In genomic region chr13:112428704-112429103, GRCh38 we compare ENCODE assay signal across 33 cellular contexts. TPM values are rescaled to one million over a fixed set of nuclear protein-coding genes. Genes with fewer than 3 reads are reported as not detected.
"Had no signal": no experiment of that assay in that cellular context is flagged by ENCODE, and none has a peak within 500 bp of the region (broad histone marks: within the 10 kb centered on the region; RNA-seq: fewer than 3 reads in every experiment).

No MANE protein-coding gene starts in this region.

- H3K4me1 ChIP-seq: colonic mucosa, esophagus squamous epithelium, gastrocnemius medialis, heart right ventricle, left lung, lower lobe of right lung had no signal

- H3K4me3 Mint-ChIP-seq: dendritic cell treated with granulocyte-macrophage colony-stimulating factor and Interleukin-4, amounts not matched to agents 40 ng/mL and 50 ng/mL, for 4 days; effector memory CD8-positive, alpha-beta T cell; endodermal cell; mesothelial cell of epicardium; naive B cell had no signal

- H3K4me3 ChIP-seq: colonic mucosa, esophagus squamous epithelium, gastrocnemius medialis, heart right ventricle, left lung, lower lobe of right lung, mucosa of descending colon had no signal

- H3K36me3 Mint-ChIP-seq: mesothelial cell of epicardium had no signal

- H3K27ac Mint-ChIP-seq: dendritic cell treated with granulocyte-macrophage colony-stimulating factor and Interleukin-4, amounts not matched to agents 40 ng/mL and 50 ng/mL, for 4 days; effector memory CD8-positive, alpha-beta T cell; endodermal cell; mesothelial cell of epicardium; naive B cell had no signal

- H3K27me3 Mint-ChIP-seq: dendritic cell treated with granulocyte-macrophage colony-stimulating factor and Interleukin-4, amounts not matched to agents 40 ng/mL and 50 ng/mL, for 4 days had no signal

- ATAC-seq: effector memory CD8-positive, alpha-beta T cell; esophagus mucosa; gastrocnemius medialis; heart right ventricle; left cardiac atrium; left lung; left ventricle myocardium superior; lower lobe of right lung; mucosa of descending colon had no signal

- DNase-seq: colonic mucosa; cortex of kidney; effector CD8-positive, alpha-beta T cell; effector memory CD8-positive, alpha-beta T cell; endodermal cell; erythroblast; esophagus squamous epithelium; foreskin fibroblast; foreskin melanocyte; gastrocnemius medialis; glutamatergic neuron; head of caudate nucleus; heart right ventricle; hippocampal formation; left cardiac atrium; left lung; left ventricle myocardium superior; lower lobe of right lung; mesenchymal stem cell; mucosa of descending colon; naive B cell had no signal

- H3K4me1 Mint-ChIP-seq: endodermal cell, mesothelial cell of epicardium, naive B cell had no signal

- H3K9me3 ChIP-seq: colonic mucosa, gastrocnemius medialis had no signal

- H3K27ac ChIP-seq: colonic mucosa, epithelial cell of prostate, esophagus squamous epithelium, gastrocnemius medialis, heart right ventricle, left lung, lower lobe of right lung had no signal

- H3K36me3 ChIP-seq: colonic mucosa, esophagus squamous epithelium, gastrocnemius medialis, heart right ventricle, left lung, lower lobe of right lung had no signal

RNA-seq across cellular contexts. Expression of gene SPACA7, which starts 52.5 kb away (rescaled TPM):
- total RNA-seq: colonic mucosa, dermis microvascular lymphatic vessel endothelial cell, endodermal cell, esophagus mucosa, esophagus squamous epithelium, gastrocnemius medialis, glomerular endothelial cell, heart right ventricle, kidney epithelial cell, left cardiac atrium, left lung, left ventricle myocardium superior, lower leg skin, lower lobe of right lung, lung microvascular endothelial cell, mesenteric fat pad, mesothelial cell of epicardium, mucosa of descending colon, myocyte had no signal
- polyA plus RNA-seq: heart right ventricle, keratinocyte had no signal
